9 cellular contexts compared by ENCODE assay signal in genomic region chr22:50168490-50169180, GRCh38. TPM values are rescaled to one million over a fixed set of nuclear protein-coding genes. Genes with fewer than 3 reads are reported as not detected.
DNase-seq lines count a peak whose midpoint lies in the region; ATAC-seq and TF ChIP-seq lines count a peak whose summit lies in the region.
"Not testable (repeated sequence)": the region's sequence is repeated elsewhere in the genome, so short reads cannot be mapped to it uniquely, and the experiment has no call there.
"Had no signal": no experiment of that assay in that cellular context is flagged by ENCODE, and none has a peak within 500 bp of the region (broad histone marks: within the 10 kb centered on the region; RNA-seq: fewer than 3 reads in every experiment).

No MANE protein-coding gene starts in this region.

- H2BK15ac ChIP-seq in H9 (ENCODE audit: low read depth, low read length): not testable (repeated sequence)

- H3K14ac ChIP-seq in H9 (ENCODE audit: insufficient read depth, low read length): not testable (repeated sequence)

- not testable (repeated sequence) for TF ChIP-seq CTCF in A673 (conservative IDR thresholded peaks at IDR 0.05; ENCODE audit: low read depth, low read length); H9 (conservative IDR thresholded peaks at IDR 0.05); activated B cell treated with CpG ODN at 0.5 μM for 24 hours (IDR thresholded peaks at IDR 0.05); endothelial cell (IDR thresholded peaks at IDR 0.05; ENCODE audit: unreplicated experiment); natural killer cell (IDR thresholded peaks at IDR 0.05)

- H4K20me1 ChIP-seq in H9 (ENCODE audit: control insufficient read depth, insufficient read depth, insufficient read length): not testable (repeated sequence)

- not testable (repeated sequence) for H3K36me3 Mint-ChIP-seq in H9 (ENCODE audit: insufficient read depth in 1 of 3, low read depth in 3 of 3); activated B cell treated with CpG ODN at 0.5 μM for 24 hours (ENCODE audit: low read depth); activated T-cell treated with anti-CD3 and anti-CD28 coated beads, Interleukin-2, amount 50 U/mL, for 4 hours (ENCODE audit: insufficient read depth); activated naive CD8-positive, alpha-beta T cell treated with anti-CD3 and anti-CD28 coated beads, Interleukin-2, amount 50 U/mL, for 24 hours (ENCODE audit: low read depth); endothelial cell (ENCODE audit: low read depth, unreplicated experiment); natural killer cell
- peaks cover 24% of the 10 kb centered on the region for H3K36me3 Mint-ChIP-seq in stimulated activated effector memory CD8-positive, alpha-beta T cell treated with anti-CD3 and anti-CD28 coated beads, Interleukin-12 subunit alpha, Interleukin-12 subunit beta, amount 100 ng/mL, for 72 hours

- not testable (repeated sequence) for H3K27ac Mint-ChIP-seq in H9; activated B cell treated with CpG ODN at 0.5 μM for 24 hours; endothelial cell (ENCODE audit: unreplicated experiment)
- peak overlapping the region; percentile 59 for H3K27ac Mint-ChIP-seq in activated naive CD8-positive, alpha-beta T cell treated with anti-CD3 and anti-CD28 coated beads, Interleukin-2, amount 50 U/mL, for 24 hours
- peak overlapping the region in 1 of 2 donors; percentile 84 for H3K27ac Mint-ChIP-seq in natural killer cell
- H3K27ac Mint-ChIP-seq in stimulated activated effector memory CD8-positive, alpha-beta T cell treated with anti-CD3 and anti-CD28 coated beads, Interleukin-12 subunit alpha, Interleukin-12 subunit beta, amount 100 ng/mL, for 72 hours: peak overlapping the region; percentile 93

- not testable (repeated sequence) for H3K9ac ChIP-seq in H9 (ENCODE audit: extremely low read depth, insufficient read length, low read length)

- H3K4ac ChIP-seq in H9 (ENCODE audit: low read depth, low read length): not testable (repeated sequence)

- H2AFZ ChIP-seq in H9 (ENCODE audit: low read length): not testable (repeated sequence)

- H3K79me1 ChIP-seq in H9 (ENCODE audit: insufficient read depth, low read depth, low read length, poor library complexity, severe bottlenecking): not testable (repeated sequence)

- H3K4me1 Mint-ChIP-seq in H9; activated T-cell treated with anti-CD3 and anti-CD28 coated beads, Interleukin-2, amount 50 U/mL, for 4 hours (ENCODE audit: low read depth); activated naive CD8-positive, alpha-beta T cell treated with anti-CD3 and anti-CD28 coated beads, Interleukin-2, amount 50 U/mL, for 24 hours; endothelial cell (ENCODE audit: unreplicated experiment): not testable (repeated sequence)
- H3K4me1 Mint-ChIP-seq in activated B cell treated with CpG ODN at 0.5 μM for 24 hours (peaks cover 25% of the 10 kb centered on the region), natural killer cell (peaks cover 0 to 14% of the 10 kb centered on the region in 2 donors)
- peaks cover 25% of the 10 kb centered on the region for H3K4me1 Mint-ChIP-seq in stimulated activated effector memory CD8-positive, alpha-beta T cell treated with anti-CD3 and anti-CD28 coated beads, Interleukin-12 subunit alpha, Interleukin-12 subunit beta, amount 100 ng/mL, for 72 hours

- not testable (repeated sequence) for DNase-seq in A673 (ENCODE audit: low spot score); H9; activated B cell treated with CpG ODN at 0.5 μM for 24 hours; activated T-cell treated with anti-CD3 and anti-CD28 coated beads, Interleukin-2, amount 50 U/mL, for 4 hours; activated naive CD8-positive, alpha-beta T cell treated with anti-CD3 and anti-CD28 coated beads, Interleukin-2, amount 50 U/mL, for 24 hours; endothelial cell (ENCODE audit: low spot score); natural killer cell; stimulated activated effector memory CD8-positive, alpha-beta T cell treated with anti-CD3 and anti-CD28 coated beads, Interleukin-12 subunit alpha, Interleukin-12 subunit beta, amount 100 ng/mL, for 72 hours (ENCODE audit: low spot score in 2 of 2)

- not testable (repeated sequence) for H4K8ac ChIP-seq in H9 (replicated peaks; ENCODE audit: insufficient read length, low read depth, low read length)

- H4K5ac ChIP-seq in H9 (ENCODE audit: insufficient read length, low read depth, low read length): not testable (repeated sequence)

- H2BK5ac ChIP-seq in H9 (ENCODE audit: insufficient read length, low read length): not testable (repeated sequence)

- H3K23me2 ChIP-seq in H9 (ENCODE audit: insufficient read length, low read depth, low read length, poor library complexity, severe bottlenecking): not testable (repeated sequence)

- H3K27me3 Mint-ChIP-seq in H9 (ENCODE audit: low read depth) (peaks cover 49% of the 10 kb centered on the region), activated B cell treated with CpG ODN at 0.5 μM for 24 hours (peaks cover 28% of the 10 kb centered on the region), endothelial cell (ENCODE audit: unreplicated experiment) (peaks cover 27% of the 10 kb centered on the region), natural killer cell (ENCODE audit: low read depth in 2 of 2) (peaks cover 25 to 33% of the 10 kb centered on the region in 2 donors)
- H3K27me3 Mint-ChIP-seq in activated T-cell treated with anti-CD3 and anti-CD28 coated beads, Interleukin-2, amount 50 U/mL, for 4 hours (ENCODE audit: low read depth): peaks cover 39% of the 10 kb centered on the region
- H3K27me3 Mint-ChIP-seq in activated naive CD8-positive, alpha-beta T cell treated with anti-CD3 and anti-CD28 coated beads, Interleukin-2, amount 50 U/mL, for 24 hours: peaks cover 35% of the 10 kb centered on the region

- H3K27ac ChIP-seq in A673 (ENCODE audit: low read depth, low read length, poor library complexity, severe bottlenecking); H9 (ENCODE audit: insufficient read length, low read depth, low read length): not testable (repeated sequence)

- H3K79me2 ChIP-seq in H9 (ENCODE audit: insufficient read depth, low read length): not testable (repeated sequence)

- H2BK20ac ChIP-seq in H9 (ENCODE audit: low read depth, low read length, poor library complexity, severe bottlenecking): not testable (repeated sequence)

- BruUV-seq in A673 (replicated peaks; lab: Mats Ljungman, UMichigan): not testable (repeated sequence)

- not testable (repeated sequence) for H3K9me3 ChIP-seq in A673 (ENCODE audit: low read depth, low read length, poor library complexity, severe bottlenecking); H9 (ENCODE audit: control insufficient read depth, low read depth, low read length)

- H3K4me3 ChIP-seq in A673 (ENCODE audit: low read depth, low read length, poor library complexity, severe bottlenecking): peak overlapping the region; percentile 54

- H3K36me3 ChIP-seq in A673 (ENCODE audit: insufficient read depth, low read length, poor library complexity, severe bottlenecking): not testable (repeated sequence)

- not testable (repeated sequence) for ATAC-seq in activated B cell treated with CpG ODN at 0.5 μM for 24 hours (ENCODE audit: low read depth); activated T-cell treated with anti-CD3 and anti-CD28 coated beads, Interleukin-2, amount 50 U/mL, for 4 hours; activated naive CD8-positive, alpha-beta T cell treated with anti-CD3 and anti-CD28 coated beads, Interleukin-2, amount 50 U/mL, for 24 hours; natural killer cell; stimulated activated effector memory CD8-positive, alpha-beta T cell treated with anti-CD3 and anti-CD28 coated beads, Interleukin-12 subunit alpha, Interleukin-12 subunit beta, amount 100 ng/mL, for 72 hours

- not testable (repeated sequence) for H4K91ac ChIP-seq in H9 (ENCODE audit: insufficient read length, low read depth, low read length)

- H3K4me2 ChIP-seq in H9 (ENCODE audit: insufficient read depth, insufficient read length, low read length): not testable (repeated sequence)

- POLR2A ChIA-PET in A673 (lab: Charles Lee; ENCODE audit: low non-redundant PET); activated B cell treated with CpG ODN at 0.5 μM for 24 hours (lab: Charles Lee): not testable (repeated sequence)

- H2AK5ac ChIP-seq in H9 (ENCODE audit: insufficient read length, low read length): not testable (repeated sequence)

- not testable (repeated sequence) for H2BK12ac ChIP-seq in H9 (ENCODE audit: insufficient read length, low read depth, low read length)

- not testable (repeated sequence) for H3T11ph ChIP-seq in H9 (ENCODE audit: low read length)

- not testable (repeated sequence) for H3K27me3 ChIP-seq in A673 (replicated peaks; ENCODE audit: insufficient read depth, low read depth, low read length, poor library complexity); H9 (ENCODE audit: insufficient read depth, low read length)

- peak overlapping the region; percentile 55 to 80 for H3K4me3 Mint-ChIP-seq in H9
- H3K4me3 Mint-ChIP-seq in activated B cell treated with CpG ODN at 0.5 μM for 24 hours: peak overlapping the region; percentile 73
- peak overlapping the region; percentile 71 for H3K4me3 Mint-ChIP-seq in activated T-cell treated with anti-CD3 and anti-CD28 coated beads, Interleukin-2, amount 50 U/mL, for 4 hours
- peak overlapping the region; percentile 50 for H3K4me3 Mint-ChIP-seq in activated naive CD8-positive, alpha-beta T cell treated with anti-CD3 and anti-CD28 coated beads, Interleukin-2, amount 50 U/mL, for 24 hours
- H3K4me3 Mint-ChIP-seq in endothelial cell (ENCODE audit: unreplicated experiment): peak overlapping the region; percentile 31
- H3K4me3 Mint-ChIP-seq in natural killer cell: peak overlapping the region; percentile 66
- peak overlapping the region; percentile 74 for H3K4me3 Mint-ChIP-seq in stimulated activated effector memory CD8-positive, alpha-beta T cell treated with anti-CD3 and anti-CD28 coated beads, Interleukin-12 subunit alpha, Interleukin-12 subunit beta, amount 100 ng/mL, for 72 hours

- CTCF ChIA-PET in A673 (lab: Charles Lee): interaction anchor here (0.7 kb wide), 1 partner anchor 24 kb away, joined by 4 read pairs; no protein-coding TSS in a partner anchor
- CTCF ChIA-PET in activated B cell treated with CpG ODN at 0.5 μM for 24 hours (lab: Charles Lee): not testable (repeated sequence)

- intact Hi-C loops in A673 (cut with micrococcal nuclease; ENCODE audit: unreplicated experiment); activated B cell treated with CpG ODN at 0.5 μM for 24 hours (cut with micrococcal nuclease); natural killer cell (cut with micrococcal nuclease): not testable (repeated sequence)

- H3K9me3 Mint-ChIP-seq in H9; activated B cell treated with CpG ODN at 0.5 μM for 24 hours; activated T-cell treated with anti-CD3 and anti-CD28 coated beads, Interleukin-2, amount 50 U/mL, for 4 hours; activated naive CD8-positive, alpha-beta T cell treated with anti-CD3 and anti-CD28 coated beads, Interleukin-2, amount 50 U/mL, for 24 hours; endothelial cell (ENCODE audit: unreplicated experiment); natural killer cell; stimulated activated effector memory CD8-positive, alpha-beta T cell treated with anti-CD3 and anti-CD28 coated beads, Interleukin-12 subunit alpha, Interleukin-12 subunit beta, amount 100 ng/mL, for 72 hours: not testable (repeated sequence)

- H3K18ac ChIP-seq in H9 (ENCODE audit: insufficient read length, low read depth, low read length): not testable (repeated sequence)

- H3K4me1 ChIP-seq in A673 (ENCODE audit: insufficient read depth, low read length, poor library complexity, severe bottlenecking); H9 (ENCODE audit: insufficient read depth, low read length): not testable (repeated sequence)

- H3K56ac ChIP-seq in H9 (ENCODE audit: insufficient read length, low read depth, low read length): not testable (repeated sequence)

- H3K23ac ChIP-seq in H9 (ENCODE audit: insufficient read length, low read depth, low read length): not testable (repeated sequence)

- no CpG with 5 or more reads among the region's 5 CpGs for WGBS in H9 (ENCODE audit: extremely low coverage, insufficient read length, low lambda C conversion rate)

- not testable (repeated sequence) for H2BK120ac ChIP-seq in H9 (ENCODE audit: low read depth, low read length, poor library complexity, severe bottlenecking)

RNA-seq across cellular contexts. Expression of gene PANX2, which starts 1.9 kb away (rescaled TPM):
- total RNA-seq in A673 (2021) (7.6 and 9.1 TPM in 2 replicates), H9 (2021) (6.7 and 8.0 TPM in 2 replicates), activated B cell treated with CpG ODN at 0.5 μM for 24 hours (0.27 and 0.44 TPM in 2 replicates), endothelial cell (ENCODE audit: unreplicated experiment) (0.87 TPM), natural killer cell (1 to 10 TPM in 1 of 3 donors, under 1 TPM in 2; 0.16 to 3.4 (median 0.27) TPM)
- 1 to 10 TPM; 1.1 to 2.9 (median 1.4) TPM for total RNA-seq in activated T-cell treated with anti-CD3 and anti-CD28 coated beads, Interleukin-2, amount 50 U/mL, for 4 hours
- total RNA-seq: colonic mucosa had no signal

RNA-seq across cellular contexts. Expression of gene TRABD, which starts 17.1 kb away (rescaled TPM):
- total RNA-seq in A673 (2021): 63.9 and 68.2 TPM in 2 replicates
- 46.3 and 47.8 TPM in 2 replicates for total RNA-seq in H9 (2021)
- 80.6 and 86.4 TPM in 2 replicates for total RNA-seq in activated B cell treated with CpG ODN at 0.5 μM for 24 hours
- 10 to 100 TPM; 91.3 to 95.0 (median 93.4) TPM for total RNA-seq in activated T-cell treated with anti-CD3 and anti-CD28 coated beads, Interleukin-2, amount 50 U/mL, for 4 hours
- 33.1 TPM for total RNA-seq in endothelial cell (ENCODE audit: unreplicated experiment)
- 100 to 1,000 TPM; 129 to 138 (median 132) TPM for total RNA-seq in natural killer cell

RNA-seq across cellular contexts. Expression of gene SELENOO, which starts 32.2 kb away (rescaled TPM):
- total RNA-seq in A673 (2021): 39.2 and 41.3 TPM in 2 replicates
- 19.0 and 20.4 TPM in 2 replicates for total RNA-seq in H9 (2021)
- total RNA-seq in activated B cell treated with CpG ODN at 0.5 μM for 24 hours: 33.9 and 39.0 TPM in 2 replicates
- 10 to 100 TPM; 24.4 to 27.9 (median 26.9) TPM for total RNA-seq in activated T-cell treated with anti-CD3 and anti-CD28 coated beads, Interleukin-2, amount 50 U/mL, for 4 hours
- total RNA-seq in endothelial cell (ENCODE audit: unreplicated experiment): 18.7 TPM
- 10 to 100 TPM; 37.3 to 45.2 (median 37.6) TPM for total RNA-seq in natural killer cell
